17 cellular contexts compared by ENCODE assay signal in genomic region chr13:46756977-46757376, GRCh38. TPM values are rescaled to one million over a fixed set of nuclear protein-coding genes. Genes with fewer than 3 reads are reported as not detected.
DNase-seq lines count a peak whose midpoint lies in the region; ATAC-seq and TF ChIP-seq lines count a peak whose summit lies in the region.
"Had no signal": no experiment of that assay in that cellular context is flagged by ENCODE, and none has a peak within 500 bp of the region (broad histone marks: within the 10 kb centered on the region; RNA-seq: fewer than 3 reads in every experiment).

No MANE protein-coding gene starts in this region.

- H3K9me3 ChIP-seq in adipocyte (ENCODE audit: control insufficient read depth, low read length) (no peaks in the 10 kb centered on the region), tibial artery (no peaks in the 10 kb centered on the region)
- H3K9me3 ChIP-seq: heart left ventricle, left ventricle myocardium inferior had no signal

- H3K36me3 ChIP-seq in adipocyte (ENCODE audit: control insufficient read depth, insufficient read depth, low read length, severe bottlenecking) (no peaks in the 10 kb centered on the region), tibial artery (peaks cover 0 to 3% (median 3%) of the 10 kb centered on the region in 3 donors)
- H3K36me3 ChIP-seq: left ventricle myocardium inferior had no signal

- DNase-seq in NOMO-1 treated with DMSO at 0.1 percent for 48 hours (lab: John Stamatoyannopoulos, UW; ENCODE audit: unreplicated experiment) (peak; percentile 67), NOMO-1 treated with dmso at 0.1 percent for 144 hours (lab: John Stamatoyannopoulos, UW; ENCODE audit: unreplicated experiment) (no peak), adipocyte (ENCODE audit: low read depth) (peak; percentile 23), foreskin fibroblast (peak; percentile 48 to 81), tibial artery (no peak), left lobe of liver (ENCODE audit: low spot score) (no peak), foreskin keratinocyte (no peak)
- DNase-seq: 8988T; activated gamma-delta T cell; Calu3; endodermal cell; heart left ventricle; left ventricle myocardium inferior; NCI-H187; right cardiac atrium; stimulated activated naive B cell treated with anti-CD40 and anti-IgM and Interleukin-4, amounts not matched to agents 10 μg/mL and 1 μg/mL and 100 μg/mL, for 72 hours had no signal

- intact Hi-C loops in tibial artery (cut with DNase I; ENCODE audit: low total_unique reads), result no loop called here

- TF ChIP-seq CTCF in foreskin fibroblast (IDR thresholded peaks at IDR 0.05; ENCODE audit: low read depth, low read length) (no peak), tibial artery (IDR thresholded peaks at IDR 0.05) (no peak), foreskin keratinocyte (conservative IDR thresholded peaks at IDR 0.05) (no peak)

- H3K4me1 ChIP-seq in adipocyte (ENCODE audit: control insufficient read depth, insufficient read depth, low read length), result peaks cover 24% of the 10 kb centered on the region
- H3K4me1 ChIP-seq in tibial artery, result peaks cover 0 to 44% (median 25%) of the 10 kb centered on the region in 4 donors
- no peaks in the 10 kb centered on the region for H3K4me1 ChIP-seq in foreskin keratinocyte

- H3K27ac ChIP-seq in tibial artery (peak overlapping the region; percentile 67 to 68), foreskin keratinocyte (no peak overlapping the region)
- H3K27ac ChIP-seq: heart left ventricle, left ventricle myocardium inferior had no signal

- H3K4me3 ChIP-seq in adipocyte (ENCODE audit: low read length) (no peak overlapping the region), foreskin fibroblast (ENCODE audit: low read depth in 1 of 2, low read length in 2 of 2) (no peak overlapping the region), tibial artery (no peak overlapping the region)
- H3K4me3 ChIP-seq: heart left ventricle, left ventricle myocardium inferior had no signal

- no peaks in the 10 kb centered on the region for H3K27me3 ChIP-seq in adipocyte (replicated peaks; ENCODE audit: control insufficient read depth, insufficient read depth, low read length)
- H3K27me3 ChIP-seq in tibial artery, result no peaks in the 10 kb centered on the region
- peaks cover 8% of the 10 kb centered on the region for H3K27me3 ChIP-seq in foreskin keratinocyte
- H3K27me3 ChIP-seq: heart left ventricle had no signal

- ATAC-seq in GM21360 (IDR thresholded peaks at IDR 0.05; ENCODE audit: unreplicated experiment), result no peak
- ATAC-seq in left lobe of liver, result no peak
- no peak for ATAC-seq in foreskin keratinocyte

- H3K9ac ChIP-seq in adipocyte (ENCODE audit: low read length), result no peak overlapping the region

RNA-seq across cellular contexts. Expression of gene ESD, which starts 40.0 kb away (rescaled TPM):
- 66.4 TPM for total RNA-seq in left lobe of liver
- total RNA-seq in foreskin keratinocyte, result 138 and 140 TPM in 2 replicates
- polyA plus RNA-seq in foreskin keratinocyte, result 138 and 160 TPM in 2 replicates

Comparison
In these comparisons a context has a peak if more than half of its experiments do, and no peak if none do; other contexts are left out.
1. DNase-seq: peak in NOMO-1 treated with DMSO at 0.1 percent for 48 hours (single experiment), adipocyte (single experiment) and foreskin fibroblast (2 of 2); none in NOMO-1 treated with dmso at 0.1 percent for 144 hours (single experiment), tibial artery (0 of 2), left lobe of liver (single experiment) and foreskin keratinocyte (0 of 2).